In genomic region chr18:9474983-9475642, GRCh38 we compare ENCODE assay signal across 8 cellular contexts.
A peak's percentile ranks its signal among the peaks of the same experiment; 100 is the strongest.
DNase-seq lines count a peak whose midpoint lies in the region; ATAC-seq and TF ChIP-seq lines count a peak whose summit lies in the region.

Gene RALBP1 (plus strand): TSS chr18:9475513. CDS start chr18:9513046, 37,533 bp downstream.

- DNase-seq in AG09319 (ENCODE audit: extremely low read depth, low read depth): peak; percentile 99
- peak; percentile 98 for DNase-seq in NCI-H345 treated with DMSO at 0.1 percent for 48 hours (lab: John Stamatoyannopoulos, UW; ENCODE audit: unreplicated experiment)
- peak; percentile 99 for DNase-seq in cerebellar cortex (ENCODE audit: low spot score)
- DNase-seq in iris pigment epithelial cell (ENCODE audit: low read depth): peak; percentile 99
- peak; percentile 95 to 99 for DNase-seq in stimulated activated CD4-positive, alpha-beta T cell treated with anti-CD3 and anti-CD28 coated beads, Interleukin-12 subunit alpha, Interleukin-12 subunit beta, amount 100 ng/mL, for 24 hours (ENCODE audit: low read depth in 2 of 2)

- ATAC-seq in GM19025 (IDR thresholded peaks at IDR 0.05; ENCODE audit: low read depth, unreplicated experiment) (peak; percentile 88), HG03342 (IDR thresholded peaks at IDR 0.05; ENCODE audit: unreplicated experiment) (peak; percentile 91)
- ATAC-seq in activated CD4-positive, CD25-positive, alpha-beta regulatory T cell treated with anti-CD3 and anti-CD28 coated beads, Interleukin-2, amount 50 U/mL, for 24 hours: peak; percentile 98 to 99

- TF ChIP-seq CTCF in AG09319 (IDR thresholded peaks at IDR 0.05; ENCODE audit: low read depth, low read length): peak; percentile 30; the same call in 1 of the 2 replicates

Comparison
In these comparisons a context has a peak if more than half of its experiments do, and no peak if none do; other contexts are left out.
1. Peak in every context shown above with its lines: DNase-seq and ATAC-seq.